ENCODE assay signal across 9 cellular contexts in the genomic region with DNA sequence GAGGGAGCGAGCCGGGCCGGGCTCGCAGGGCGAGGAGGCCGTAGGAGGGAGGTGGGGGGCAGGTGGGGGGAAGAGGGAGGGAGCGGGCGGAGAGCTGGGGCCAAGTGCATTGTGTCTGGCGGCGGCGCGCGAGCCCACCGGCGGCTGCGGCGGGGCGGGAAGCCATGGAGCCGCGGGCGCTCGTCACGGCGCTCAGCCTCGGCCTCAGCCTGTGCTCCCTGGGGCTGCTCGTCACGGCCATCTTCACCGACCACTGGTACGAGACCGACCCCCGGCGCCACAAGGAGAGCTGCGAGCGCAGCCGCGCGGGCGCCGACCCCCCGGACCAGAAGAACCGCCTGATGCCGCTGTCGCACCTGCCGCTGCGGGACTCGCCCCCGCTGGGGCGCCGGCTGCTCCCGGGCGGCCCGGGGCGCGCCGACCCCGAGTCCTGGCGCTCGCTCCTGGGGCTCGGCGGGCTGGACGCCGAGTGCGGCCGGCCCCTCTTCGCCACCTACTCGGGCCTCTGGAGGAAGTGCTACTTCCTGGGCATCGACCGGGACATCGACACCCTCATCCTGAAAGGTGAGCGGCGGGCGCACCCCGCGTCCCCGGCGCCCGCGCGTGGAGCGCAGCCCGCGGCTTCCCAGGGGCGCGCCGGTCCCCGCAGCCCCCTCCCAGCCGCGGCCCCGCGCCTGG. TPM values are rescaled to one million over a fixed set of nuclear protein-coding genes. Genes with fewer than 3 reads are reported as not detected.
DNase-seq lines count a peak whose midpoint lies in the region; ATAC-seq, FAIRE-seq and TF ChIP-seq lines count a peak whose summit lies in the region.
"Had no signal": no experiment of that assay in that cellular context is flagged by ENCODE, and none has a peak within 500 bp of the region (broad histone marks: within the 10 kb centered on the region; RNA-seq: fewer than 3 reads in every experiment).

Gene TMEM178A (plus strand): TSS at position 107 of the 678 bp plus-strand sequence. CDS start 58 bp downstream, at position 165.

- H3K4me1 Mint-ChIP-seq in stimulated activated naive CD8-positive, alpha-beta T cell treated with anti-CD3 and anti-CD28 coated beads, Interleukin-15, amount 100 ng/mL, for 72 hours: peaks cover 19% of the 10 kb centered on the region

- H3K4me2 ChIP-seq in GM12878 (ENCODE audit: control insufficient read depth, insufficient read depth): peak within 1 kb of the TSS; percentile 3; the same call in 1 of the 2 replicates

- RAD21 ChIA-PET in GM12878 (lab: Charles Lee; ENCODE audit: unreplicated experiment): no interaction called here

- POLR2A ChIA-PET in HEK293T (lab: Yijun Ruan, JAX) (no interaction called here), GM12878 (lab: Charles Lee) (no interaction called here)

- H3K27me3 ChIP-seq in BE2C (peaks cover 66% of the 10 kb centered on the region), GM12878 (replicated peaks in 1 of 2; ENCODE audit: control insufficient read depth in 2 of 2, insufficient read depth in 2 of 2, low read length in 1 of 2) (peaks cover 4 to 21% of the 10 kb centered on the region in 2 experiments; a peak in 3 of 4 replicates)

- DNase-seq in BE2C (peak; percentile 30), HEK293T (ENCODE audit: extremely low spot score) (peak; percentile 58), GM12878 (ENCODE audit: low read depth, low spot score) (no peak), islet precursor cell (peak; percentile 70), NCI-H1048 (lab: John Stamatoyannopoulos, UW) (no peak)
- DNase-seq in stimulated activated naive CD8-positive, alpha-beta T cell treated with anti-CD3 and anti-CD28 coated beads, Interleukin-15, amount 100 ng/mL, for 72 hours: peak in 1 of 2 donors; percentile 29
- no peak for DNase-seq in activated effector memory CD4-positive, alpha-beta T cell treated with anti-CD3 and anti-CD28 coated beads, Interleukin-2, amount 50 U/mL, for 16 hours
- DNase-seq in stimulated activated CD8-positive, alpha-beta memory T cell treated with anti-CD3 and anti-CD28 coated beads, Interleukin-4, amount 100 ng/mL, for 48 hours: no peak

- ATAC-seq in GM12878: no peak
- ATAC-seq in stimulated activated naive CD8-positive, alpha-beta T cell treated with anti-CD3 and anti-CD28 coated beads, Interleukin-15, amount 100 ng/mL, for 72 hours: peak; percentile 62
- ATAC-seq: HCT116 had no signal

- intact Hi-C loops in GM12878 (cut with micrococcal nuclease; ENCODE audit: unreplicated experiment): no loop called here

- H3K9me3 ChIP-seq in BE2C (no peaks in the 10 kb centered on the region), GM12878 (replicated peaks; ENCODE audit: control insufficient read depth, insufficient read depth, low read length) (no peaks in the 10 kb centered on the region)

- H3K27ac ChIP-seq in GM12878 (ENCODE audit: control insufficient read depth, insufficient read depth): no peak within 1 kb of the TSS

- in situ Hi-C loops in GM12878 (cut with MboI): no loop called here

- SMC1A ChIA-PET in GM12878 (lab: Charles Lee; ENCODE audit: uncharacterized antibody, unreplicated experiment): no interaction called here

- H3K4me1 ChIP-seq in BE2C: peaks cover 4% of the 10 kb centered on the region; the same call in 1 of the 2 replicates
- H3K4me1 ChIP-seq in GM12878 (ENCODE audit: control insufficient read depth, insufficient read depth, low read length): no peaks in the 10 kb centered on the region

- no peak for TF ChIP-seq CTCF in BE2C (IDR thresholded peaks at IDR 0.05; ENCODE audit: low read depth, low read length)
- no peak for TF ChIP-seq CTCF in GM12878 (IDR thresholded peaks at IDR 0.05 in 2 of 3, conservative IDR thresholded peaks at IDR 0.05 in 1 of 3; ENCODE audit: control insufficient read depth in 2 of 3, extremely low read depth in 1 of 3, insufficient read depth in 1 of 3, low read depth in 3 of 3, low read length in 3 of 3)

- H3K27me3 Mint-ChIP-seq in stimulated activated naive CD8-positive, alpha-beta T cell treated with anti-CD3 and anti-CD28 coated beads, Interleukin-15, amount 100 ng/mL, for 72 hours: peaks cover 84% of the 10 kb centered on the region

- CTCF ChIA-PET in HEK293T (lab: Yijun Ruan, JAX) (no interaction called here), GM12878 (lab: Yijun Ruan, JAX) (no interaction called here)

- no peaks in the 10 kb centered on the region for H3K9me3 Mint-ChIP-seq in stimulated activated naive CD8-positive, alpha-beta T cell treated with anti-CD3 and anti-CD28 coated beads, Interleukin-15, amount 100 ng/mL, for 72 hours

- no peak for FAIRE-seq in GM12878 (lab: Jason Lieb, UNC)

- no peak for TF ChIP-seq EP300 in GM12878 (IDR thresholded peaks at IDR 0.05; ENCODE audit: borderline replicate concordance in 1 of 2, control insufficient read depth in 1 of 2, low read depth in 2 of 2, low read length in 2 of 2)

- no peaks in the 10 kb centered on the region for H4K20me1 ChIP-seq in GM12878 (ENCODE audit: control insufficient read depth, insufficient read depth)

- H3K4me3 Mint-ChIP-seq in stimulated activated naive CD8-positive, alpha-beta T cell treated with anti-CD3 and anti-CD28 coated beads, Interleukin-15, amount 100 ng/mL, for 72 hours: peak within 1 kb of the TSS; percentile 77 to 82

- no peak within 1 kb of the TSS for H2AFZ ChIP-seq in GM12878 (ENCODE audit: control insufficient read depth, low read depth, low read length)

- H3K79me2 ChIP-seq in GM12878 (ENCODE audit: control insufficient read depth, insufficient read depth, low read length): no peaks in the 10 kb centered on the region

- no TSS peak for BruUV-seq in GM12878 (replicated peaks; lab: Mats Ljungman, UMichigan)

- peak within 1 kb of the TSS; percentile 31 for H3K4me3 ChIP-seq in BE2C (ENCODE audit: low read depth, low read length)
- no peak within 1 kb of the TSS for H3K4me3 ChIP-seq in GM12878

- H3K27ac Mint-ChIP-seq in stimulated activated naive CD8-positive, alpha-beta T cell treated with anti-CD3 and anti-CD28 coated beads, Interleukin-15, amount 100 ng/mL, for 72 hours: peak within 1 kb of the TSS; percentile 29 to 86

- H3K9ac ChIP-seq in GM12878 (ENCODE audit: control insufficient read depth, insufficient read depth, low read length): no peak within 1 kb of the TSS

- 7% methylated on average over 59 of the region's 90 CpGs for WGBS in GM12878 (ENCODE audit: insufficient coverage, insufficient replicate concordance, low lambda C conversion rate, missing lambda C conversion rate)

- no peak for TF ChIP-seq RAD21 in GM12878 (IDR thresholded peaks at IDR 0.05; ENCODE audit: insufficient read depth, low read depth, low read length)

- TF ChIP-seq POLR2A in GM12878 (IDR thresholded peaks at IDR 0.05; ENCODE audit: low read depth, low read length): no peak

- H3K36me3 ChIP-seq in BE2C (no peaks in the 10 kb centered on the region), GM12878 (ENCODE audit: control insufficient read depth in 2 of 2, insufficient read depth in 2 of 2, low read length in 1 of 2) (no peaks in the 10 kb centered on the region)

TF ChIP-seq in HEK293T, 16 proteins besides CTCF, POLR2A, EP300 and RAD21 (continues in another document):
- TF ChIP-seq HDGF (IDR thresholded peaks at IDR 0.05; ENCODE audit: borderline replicate concordance) (no peak), FOXA1 (IDR thresholded peaks at IDR 0.05) (no peak), LEF1 (IDR thresholded peaks at IDR 0.05; ENCODE audit: borderline replicate concordance) (no peak), FOXM1 (IDR thresholded peaks at IDR 0.05; ENCODE audit: borderline replicate concordance) (no peak), ELF4 (IDR thresholded peaks at IDR 0.05) (no peak), CTBP1 (IDR thresholded peaks at IDR 0.05; ENCODE audit: borderline replicate concordance) (no peak), SP1 (IDR thresholded peaks at IDR 0.05) (no peak), TARDBP (IDR thresholded peaks at IDR 0.05) (no peak)

TF ChIP-seq in GM12878, 131 proteins besides CTCF, POLR2A, EP300 and RAD21:
- TF ChIP-seq SUZ12 (IDR thresholded peaks at IDR 0.05; ENCODE audit: unreplicated experiment) (peak; percentile 95), RAD51 (IDR thresholded peaks at IDR 0.05) (no peak)
TF ChIP-seq in GM12878: peak in this region for 1.

RNA-seq across cellular contexts. Expression of gene TMEM178A, which starts in this region (rescaled TPM):
- 1.2 TPM for polyA plus RNA-seq in BE2C (2012; ENCODE audit: insufficient read depth, insufficient read length, low read depth)
- 1.1 and 2.8 TPM in 2 replicates for total RNA-seq in GM12878 (2013; cell fraction: nucleolus; rRNA removed)
- not detected in 2 replicates for total RNA-seq in GM12878 (2014; rRNA removed)
- total RNA-seq in GM12878 (2014; rRNA removed; fragmentation: Illumina TruSeq; extraction: Trizol): not detected in 2 replicates
- not detected in 2 replicates for total RNA-seq in GM12878 (2021)
- 0.46 TPM for polyA plus RNA-seq in GM12878 (2011; ENCODE audit: low read depth)
- polyA plus RNA-seq in GM12878 (2011; rRNA removed): not detected in 2 replicates
- polyA plus RNA-seq in GM12878 (2011; cell fraction: cytosol; rRNA removed): not detected in 2 replicates
- polyA plus RNA-seq in GM12878 (2011; cell fraction: nucleus; rRNA removed): 0.16 and 0.36 TPM in 2 replicates
- 0.58 and 0.66 TPM in 2 replicates for polyA plus RNA-seq in GM12878 (2012)
- not detected in 2 replicates for polyA plus RNA-seq in GM12878 (2014; fragmentation: Illumina TruSeq; extraction: Trizol)
- polyA plus RNA-seq in GM12878 (2014; fragmentation: Nextera tagmentation; extraction: Ambion mirVana): not detected
- polyA plus RNA-seq in GM12878 (2014; rRNA removed): not detected in 2 replicates
- polyA plus RNA-seq in GM12878 (2016; fragmentation: Nextera tagmentation; extraction: Ambion mirVana): not detected
- polyA minus RNA-seq in GM12878 (2011; rRNA and poly(A)+ RNA removed): not detected in 2 replicates
- not detected in 2 replicates for polyA minus RNA-seq in GM12878 (2011; cell fraction: cytosol; rRNA and poly(A)+ RNA removed)
- not detected in 2 replicates for polyA minus RNA-seq in GM12878 (2011; cell fraction: nucleus; rRNA and poly(A)+ RNA removed)

Comparison
In these comparisons a context has a peak if more than half of its experiments do, and no peak if none do; other contexts are left out.
1. DNase-seq: peak in BE2C (single experiment), HEK293T (single experiment) and islet precursor cell (single experiment); none in GM12878 (single experiment), activated effector memory CD4-positive, alpha-beta T cell treated with anti-CD3 and anti-CD28 coated beads, Interleukin-2, amount 50 U/mL, for 16 hours (single experiment), stimulated activated CD8-positive, alpha-beta memory T cell treated with anti-CD3 and anti-CD28 coated beads, Interleukin-4, amount 100 ng/mL, for 48 hours (single experiment) and NCI-H1048 (single experiment).